ENCODE assay signal across 1 cellular context in genomic region chr3:120433662-120434331, GRCh38.
TF ChIP-seq lines count a peak whose summit lies in the region.

No MANE protein-coding gene starts in this region.

TF ChIP-seq in GM23338, 12 proteins besides CTCF, POLR2A, EP300 and RAD21 (continued from another document):
- TF ChIP-seq ZNF462 (CRISPR knock-in tag; IDR thresholded peaks at IDR 0.05) (no peak), ETS1 (IDR thresholded peaks at IDR 0.05) (no peak), CREB1 (CRISPR knock-in tag; IDR thresholded peaks at IDR 0.05; ENCODE audit: low read depth) (no peak), STAT1 (IDR thresholded peaks at IDR 0.05; ENCODE audit: unreplicated experiment) (no peak), EZH2phosphoT487 (IDR thresholded peaks at IDR 0.05; ENCODE audit: unreplicated experiment) (no peak)
